ENCODE assay signal across 13 cellular contexts in genomic region chr6:147970970-147971369, GRCh38.
DNase-seq lines count a peak whose midpoint lies in the region; ATAC-seq and TF ChIP-seq lines count a peak whose summit lies in the region.
"Had no signal": no experiment of that assay in that cellular context is flagged by ENCODE, and none has a peak within 500 bp of the region (broad histone marks: within the 10 kb centered on the region; RNA-seq: fewer than 3 reads in every experiment).

No MANE protein-coding gene starts in this region.

- H3K9me2 ChIP-seq in OCI-LY7 (ENCODE audit: insufficient read depth, low read length), result no peaks in the 10 kb centered on the region

- no peak overlapping the region for H3K4ac ChIP-seq in H9 (ENCODE audit: low read depth, low read length)

- BruUV-seq in OCI-LY7 (replicated peaks; lab: Mats Ljungman, UMichigan), result no TSS peak

- H2BK12ac ChIP-seq in H9 (ENCODE audit: insufficient read length, low read depth, low read length), result no peak overlapping the region

- no peaks in the 10 kb centered on the region for H3K36me3 Mint-ChIP-seq in H9 (ENCODE audit: insufficient read depth in 1 of 3, low read depth in 3 of 3)

- H3T11ph ChIP-seq in H9 (ENCODE audit: low read length), result no peak overlapping the region

- no peaks in the 10 kb centered on the region for H3K79me1 ChIP-seq in H9 (ENCODE audit: insufficient read depth, low read depth, low read length, poor library complexity, severe bottlenecking)

- no peak overlapping the region for H3K56ac ChIP-seq in H9 (ENCODE audit: insufficient read length, low read depth, low read length)

- no peak overlapping the region for H3K14ac ChIP-seq in H9 (ENCODE audit: insufficient read depth, low read length)

- no peak overlapping the region for H3K18ac ChIP-seq in H9 (ENCODE audit: insufficient read length, low read depth, low read length)

- no peaks in the 10 kb centered on the region for H3K4me1 Mint-ChIP-seq in H9

- no peak overlapping the region for H4K91ac ChIP-seq in H9 (ENCODE audit: insufficient read length, low read depth, low read length)

- POLR2A ChIA-PET in OCI-LY7 (lab: Charles Lee), result no interaction called here

- H2BK120ac ChIP-seq in H9 (ENCODE audit: low read depth, low read length, poor library complexity, severe bottlenecking), result no peak overlapping the region

- no peak for DNase-seq in AG09309 (ENCODE audit: low read depth)
- no peak for DNase-seq in H9
- DNase-seq in OCI-LY7 (ENCODE audit: low spot score), result peak; percentile 5
- peak; percentile 32 for DNase-seq in epithelial cell of esophagus (ENCODE audit: low read depth)
- no peak for DNase-seq in activated naive CD4-positive, alpha-beta T cell treated with Interleukin-2 at 50 U/mL for 16 hours
- DNase-seq in lower leg skin (ENCODE audit: low spot score in 2 of 2), result no peak
- no peak for DNase-seq in AML-193 (lab: John Stamatoyannopoulos, UW)
- DNase-seq: adrenal gland; GOT3; NCI-H1694 treated with DMSO at 0.1 percent for 48 hours; stimulated activated CD4-positive, alpha-beta T cell treated with anti-CD3 and anti-CD28 coated beads, Interleukin-2, amount 100 ng/mL, for 48 hours had no signal

- no peak overlapping the region for H3K4me3 Mint-ChIP-seq in H9

- intact Hi-C loops in OCI-LY7 (cut with micrococcal nuclease; ENCODE audit: unreplicated experiment), result no loop called here
- intact Hi-C loops in lower leg skin (cut with DNase I; ENCODE audit: low total_unique reads), result no loop called here

- H3K9me3 Mint-ChIP-seq in H9, result no peaks in the 10 kb centered on the region

- CTCF ChIA-PET in OCI-LY7 (lab: Charles Lee; ENCODE audit: unreplicated experiment), result no interaction called here

- H3K79me2 ChIP-seq in H9 (ENCODE audit: insufficient read depth, low read length) (no peaks in the 10 kb centered on the region), OCI-LY7 (ENCODE audit: insufficient read depth, low read depth, low read length) (no peaks in the 10 kb centered on the region)

- H3K9me3 ChIP-seq in H9 (ENCODE audit: control insufficient read depth, low read depth, low read length) (no peaks in the 10 kb centered on the region), OCI-LY7 (ENCODE audit: low read length) (no peaks in the 10 kb centered on the region)
- H3K9me3 ChIP-seq: adrenal gland, neutrophil had no signal

- no peak overlapping the region for H2BK15ac ChIP-seq in H9 (ENCODE audit: low read depth, low read length)

- no peak overlapping the region for H2AFZ ChIP-seq in H9 (ENCODE audit: low read length)
- no peak overlapping the region for H2AFZ ChIP-seq in OCI-LY7 (ENCODE audit: low read length)

- H3K9ac ChIP-seq in H9 (ENCODE audit: extremely low read depth, insufficient read length, low read length), result no peak overlapping the region

- H3K36me3 ChIP-seq in OCI-LY7 (ENCODE audit: insufficient read depth, low read length), result no peaks in the 10 kb centered on the region
- H3K36me3 ChIP-seq: adrenal gland, neutrophil had no signal

- no peak overlapping the region for H2BK20ac ChIP-seq in H9 (ENCODE audit: low read depth, low read length, poor library complexity, severe bottlenecking)

- H3K4me1 ChIP-seq in H9 (ENCODE audit: insufficient read depth, low read length) (no peaks in the 10 kb centered on the region), OCI-LY7 (ENCODE audit: insufficient read depth, low read length, poor library complexity, severe bottlenecking) (no peaks in the 10 kb centered on the region)
- H3K4me1 ChIP-seq: adrenal gland had no signal

- H3K27me3 Mint-ChIP-seq in H9 (ENCODE audit: low read depth), result no peaks in the 10 kb centered on the region; the same call in 1 of the 2 replicates

- H3K4me2 ChIP-seq in H9 (ENCODE audit: insufficient read depth, insufficient read length, low read length), result no peak overlapping the region
- no peak overlapping the region for H3K4me2 ChIP-seq in OCI-LY7 (ENCODE audit: low read length)

- H4K20me1 ChIP-seq in H9 (ENCODE audit: control insufficient read depth, insufficient read depth, insufficient read length) (no peaks in the 10 kb centered on the region), OCI-LY7 (ENCODE audit: insufficient read depth, low read length) (no peaks in the 10 kb centered on the region)

- no peaks in the 10 kb centered on the region for H3K23me2 ChIP-seq in H9 (ENCODE audit: insufficient read length, low read depth, low read length, poor library complexity, severe bottlenecking)

- no peak overlapping the region for H2BK5ac ChIP-seq in H9 (ENCODE audit: insufficient read length, low read length)

- H3K23ac ChIP-seq in H9 (ENCODE audit: insufficient read length, low read depth, low read length), result no peak overlapping the region

- H3K27ac ChIP-seq in H9 (ENCODE audit: insufficient read length, low read depth, low read length) (no peak overlapping the region), OCI-LY7 (ENCODE audit: low read depth, low read length, poor library complexity, severe bottlenecking) (no peak overlapping the region)
- H3K27ac ChIP-seq: adrenal gland, neutrophil had no signal

- H3K4me3 ChIP-seq in AG09309 (ENCODE audit: control insufficient read depth, low read depth, low read length) (no peak overlapping the region), OCI-LY7 (ENCODE audit: low read depth, low read length, poor library complexity, severe bottlenecking) (no peak overlapping the region), epithelial cell of esophagus (ENCODE audit: low read length) (no peak overlapping the region), lower leg skin (ENCODE audit: low read depth, poor library complexity, severe bottlenecking) (no peak overlapping the region)
- H3K4me3 ChIP-seq: adrenal gland had no signal

- TF ChIP-seq CTCF in AG09309 (IDR thresholded peaks at IDR 0.05; ENCODE audit: control insufficient read depth, insufficient read depth, low read depth, low read length, missing control alignments) (peak; percentile 31), H9 (conservative IDR thresholded peaks at IDR 0.05) (peak; percentile 55), OCI-LY7 (conservative IDR thresholded peaks at IDR 0.05; ENCODE audit: low read length) (peak; percentile 55), epithelial cell of esophagus (IDR thresholded peaks at IDR 0.05; ENCODE audit: insufficient read depth, low read depth, low read length, missing control alignments) (peak; percentile 36), lower leg skin (IDR thresholded peaks at IDR 0.05) (no peak)

- WGBS in H9 (ENCODE audit: extremely low coverage, insufficient read length, low lambda C conversion rate), result no CpG with 5 or more reads among the region's 1 CpG
- 80 to 84% methylated on average over 1 of the region's 1 CpG for WGBS in lower leg skin, 2 donors

- no peak for TF ChIP-seq POLR2A in lower leg skin (IDR thresholded peaks at IDR 0.05)

- ATAC-seq in HG03521 (IDR thresholded peaks at IDR 0.05; ENCODE audit: unreplicated experiment), result no peak

- no peak overlapping the region for H2AK5ac ChIP-seq in H9 (ENCODE audit: insufficient read length, low read length)

- H3K27ac Mint-ChIP-seq in H9, result no peak overlapping the region

- no peaks in the 10 kb centered on the region for H3K27me3 ChIP-seq in H9 (ENCODE audit: insufficient read depth, low read length)
- H3K27me3 ChIP-seq: adrenal gland, neutrophil had no signal

- no peak overlapping the region for H4K5ac ChIP-seq in H9 (ENCODE audit: insufficient read length, low read depth, low read length)

- no peak overlapping the region for H4K8ac ChIP-seq in H9 (replicated peaks; ENCODE audit: insufficient read length, low read depth, low read length)

Comparison
In these comparisons a context has a peak if more than half of its experiments do, and no peak if none do; other contexts are left out.
1. DNase-seq: peak in OCI-LY7 (single experiment) and epithelial cell of esophagus (single experiment); none in AG09309 (single experiment), H9 (single experiment), activated naive CD4-positive, alpha-beta T cell treated with Interleukin-2 at 50 U/mL for 16 hours (single experiment), lower leg skin (0 of 2) and AML-193 (0 of 2).
2. CTCF ChIP-seq: peak in AG09309 (single experiment), H9 (single experiment), OCI-LY7 (single experiment) and epithelial cell of esophagus (single experiment); none in lower leg skin (0 of 3).